Comparison of ENCODE assay signal across 28 cellular contexts in genomic region chr7:101890666-101891065, GRCh38.
"Had no signal": no experiment of that assay in that cellular context is flagged by ENCODE, and none has a peak within 500 bp of the region (broad histone marks: within the 10 kb centered on the region; RNA-seq: fewer than 3 reads in every experiment).

No MANE protein-coding gene starts in this region.

- H3K36me3 Mint-ChIP-seq: activated naive CD8-positive, alpha-beta T cell; stimulated activated effector memory CD8-positive, alpha-beta T cell treated with anti-CD3 and anti-CD28 coated beads, Interleukin-12 subunit alpha, Interleukin-12 subunit beta, amount 100 ng/mL, for 72 hours had no signal

- H3K4me3 ChIP-seq: body of pancreas, colonic mucosa, dorsolateral prefrontal cortex, gastroesophageal sphincter, ovary, prostate gland, sigmoid colon, thyroid gland had no signal

- H3K36me3 ChIP-seq: colonic mucosa, gastroesophageal sphincter, ovary, prostate gland, sigmoid colon, thyroid gland had no signal

- H3K27ac Mint-ChIP-seq: activated naive CD8-positive, alpha-beta T cell had no signal

- ATAC-seq: body of pancreas; gastroesophageal sphincter; left colon; stimulated activated effector memory CD8-positive, alpha-beta T cell treated with anti-CD3 and anti-CD28 coated beads, Interleukin-12 subunit alpha, Interleukin-12 subunit beta, amount 100 ng/mL, for 72 hours; stimulated activated naive CD8-positive, alpha-beta T cell treated with anti-CD3 and anti-CD28 coated beads, Interleukin-15, amount 100 ng/mL, for 72 hours had no signal

- DNase-seq: activated CD4-positive, alpha-beta T cell treated with anti-CD3 and anti-CD28 coated beads for 4 hours; activated CD4-positive, alpha-beta T cell treated with anti-CD3 and anti-CD28 coated beads, Interleukin-2, amount 50 U/mL, for 48 hours; activated CD8-positive, alpha-beta memory T cell treated with anti-CD3 and anti-CD28 coated beads for 24 hours; activated effector memory CD4-positive, alpha-beta T cell treated with Interleukin-2 at 50 U/mL for 16 hours; activated naive CD4-positive, alpha-beta T cell treated with Interleukin-2 at 50 U/mL for 16 hours; aorta; body of pancreas; cerebellar nuclear complex; colonic mucosa; dorsolateral prefrontal cortex; effector memory CD4-positive, alpha-beta T cell; erythroblast; head of caudate nucleus; hippocampal formation; left colon; mammary epithelial cell; ovary; sigmoid colon; small intestine; stimulated activated CD4-positive, alpha-beta T cell treated with anti-CD3 and anti-CD28 coated beads, Interleukin-4, amount 100 ng/mL, for 24 hours; stimulated activated naive CD8-positive, alpha-beta T cell treated with anti-CD3 and anti-CD28 coated beads, Interleukin-15, amount 100 ng/mL, for 72 hours; substantia nigra; thyroid gland had no signal

- H3K27ac ChIP-seq: body of pancreas, colonic mucosa, dorsolateral prefrontal cortex, ovary, prostate gland, thyroid gland, VCaP had no signal

- H3K27me3 ChIP-seq: body of pancreas, colonic mucosa, dorsolateral prefrontal cortex, gastroesophageal sphincter, ovary, sigmoid colon, thyroid gland had no signal

- H3K4me1 ChIP-seq: colonic mucosa, prostate gland had no signal

- H3K9me3 Mint-ChIP-seq: stimulated activated effector memory CD8-positive, alpha-beta T cell treated with anti-CD3 and anti-CD28 coated beads, Interleukin-12 subunit alpha, Interleukin-12 subunit beta, amount 100 ng/mL, for 72 hours; stimulated activated naive CD8-positive, alpha-beta T cell treated with anti-CD3 and anti-CD28 coated beads, Interleukin-15, amount 100 ng/mL, for 72 hours had no signal

- H3K9me3 ChIP-seq: body of pancreas, colonic mucosa, gastroesophageal sphincter, ovary, prostate gland, sigmoid colon, thyroid gland had no signal

- H3K27me3 Mint-ChIP-seq: activated naive CD8-positive, alpha-beta T cell; stimulated activated naive CD8-positive, alpha-beta T cell treated with anti-CD3 and anti-CD28 coated beads, Interleukin-15, amount 100 ng/mL, for 72 hours had no signal

- H3K4me3 Mint-ChIP-seq: activated naive CD8-positive, alpha-beta T cell; stimulated activated effector memory CD8-positive, alpha-beta T cell treated with anti-CD3 and anti-CD28 coated beads, Interleukin-12 subunit alpha, Interleukin-12 subunit beta, amount 100 ng/mL, for 72 hours; stimulated activated naive CD8-positive, alpha-beta T cell treated with anti-CD3 and anti-CD28 coated beads, Interleukin-15, amount 100 ng/mL, for 72 hours had no signal
